In genomic region chr3:16122155-16122554, GRCh38 we compare ENCODE assay signal across 26 cellular contexts. TPM values are rescaled to one million over a fixed set of nuclear protein-coding genes. Genes with fewer than 3 reads are reported as not detected.
DNase-seq lines count a peak whose midpoint lies in the region; ATAC-seq and TF ChIP-seq lines count a peak whose summit lies in the region.
"Had no signal": no experiment of that assay in that cellular context is flagged by ENCODE, and none has a peak within 500 bp of the region (broad histone marks: within the 10 kb centered on the region; RNA-seq: fewer than 3 reads in every experiment).

No MANE protein-coding gene starts in this region.

- in situ Hi-C loops in G401 (cut with HindIII; ENCODE audit: low sequenced_read_pairs) (no loop called here), astrocyte of the spinal cord (cut with HindIII; ENCODE audit: low sequenced_read_pairs) (no loop called here)

- no peak overlapping the region for H3K4me3 ChIP-seq in astrocyte of the spinal cord (ENCODE audit: low read depth, low read length)
- H3K4me3 ChIP-seq: adrenal gland, BLaER1, Peyer's patch, thoracic aorta, uterus had no signal

- DNase-seq in G401 (ENCODE audit: low spot score) (peak; percentile 32), astrocyte of the spinal cord (ENCODE audit: low read depth, low spot score) (peak; percentile 51), foreskin melanocyte (peak; percentile 37), putamen (ENCODE audit: low spot score) (peak; percentile 61), NCI-H345 (lab: John Stamatoyannopoulos, UW) (no peak)
- DNase-seq in activated CD4-positive, alpha-beta T cell treated with anti-CD3 and anti-CD28 coated beads for 1 hour, result no peak
- DNase-seq: ACHN; activated CD4-positive, alpha-beta memory T cell treated with anti-CD3 and anti-CD28 coated beads, Interleukin-2, amount 10 ng/mL, durations not matched to agents 7 days and 5 days; activated naive CD4-positive, alpha-beta T cell treated with anti-CD3 and anti-CD28 coated beads, Interleukin-2, amount 10 ng/mL, durations not matched to agents 7 days and 5 days; adrenal gland; brain microvascular endothelial cell; DMS53; effector CD8-positive, alpha-beta T cell; NCI-H1436 treated with DMSO at 0.1 percent for 48 hours; NCI-H2081 treated with DMSO at 0.1 percent for 48 hours; NCI-H2227 treated with DMSO at 0.1 percent for 48 hours; nephron progenitor cell; Peyer's patch; stimulated activated CD4-positive, alpha-beta T cell treated with anti-CD3 and anti-CD28 coated beads, Interleukin-1b, Interleukin-23, amount 100 ng/mL, for 48 hours; stimulated activated naive CD8-positive, alpha-beta T cell treated with anti-CD3 and anti-CD28 coated beads, Interleukin-15, Interleukin-2, amounts not matched to agents 100 U/mL and 50 U/mL, for 24 hours; SW 1271; uterus had no signal

- TF ChIP-seq CTCF in astrocyte of the spinal cord (IDR thresholded peaks at IDR 0.05; ENCODE audit: low read depth, low read length), result no peak

- no peak for ATAC-seq in HG03135 (IDR thresholded peaks at IDR 0.05; ENCODE audit: unreplicated experiment)
- ATAC-seq: HCT116; stimulated activated naive CD8-positive, alpha-beta T cell treated with anti-CD3 and anti-CD28 coated beads, Interleukin-15, Interleukin-2, amounts not matched to agents 100 U/mL and 50 U/mL, for 24 hours had no signal

RNA-seq across cellular contexts. Expression of gene GALNT15, which starts 52.3 kb away (rescaled TPM):
- total RNA-seq in G401 (2014; rRNA removed; shearing (Covaris generic)), result not detected in 2 replicates
- total RNA-seq: activated CD4-positive, alpha-beta memory T cell treated with anti-CD3 and anti-CD28 coated beads, Interleukin-2, amount 10 ng/mL, durations not matched to agents 7 days and 5 days had no signal

Comparison
In these comparisons a context has a peak if more than half of its experiments do, and no peak if none do; other contexts are left out.
1. DNase-seq: peak in G401 (single experiment), astrocyte of the spinal cord (single experiment), foreskin melanocyte (single experiment) and putamen (single experiment); none in NCI-H345 (single experiment) and activated CD4-positive, alpha-beta T cell treated with anti-CD3 and anti-CD28 coated beads for 1 hour (single experiment).